In genomic region chr2:106026271-106027190, GRCh38 we compare ENCODE assay signal across 18 cellular contexts.
DNase-seq lines count a peak whose midpoint lies in the region; ATAC-seq and TF ChIP-seq lines count a peak whose summit lies in the region.
"Had no signal": no experiment of that assay in that cellular context is flagged by ENCODE, and none has a peak within 500 bp of the region (broad histone marks: within the 10 kb centered on the region; RNA-seq: fewer than 3 reads in every experiment).

No MANE protein-coding gene starts in this region.

- no peak for DNase-seq in activated naive CD4-positive, alpha-beta T cell treated with anti-CD3 and anti-CD28 coated beads, Interleukin-2, amount 50 U/mL, for 72 hours (ENCODE audit: low spot score in 2 of 2)
- DNase-seq in Caco-2 (peak in 1 of 2 experiments; percentile 30), chondrocyte (ENCODE audit: low spot score) (no peak), osteoblast (ENCODE audit: insufficient read length, low spot score, missing footprints) (peak; percentile 54), NCI-H2171 (lab: John Stamatoyannopoulos, UW) (no peak)
- DNase-seq in stimulated activated CD4-positive, alpha-beta T cell treated with anti-CD3 and anti-CD28 coated beads, Interleukin-15, amount 100 ng/mL, for 24 hours: no peak
- DNase-seq: DMS153, H9, MV-4-11, NCI-H1694 treated with DMSO at 0.1 percent for 48 hours, NCI-H2227 treated with DMSO at 0.1 percent for 48 hours, NCI-H510A treated with DMSO at 0.1 percent for 48 hours, NCI-H82, PC-9 had no signal

- no peak for TF ChIP-seq CTCF in Caco-2 (IDR thresholded peaks at IDR 0.05; ENCODE audit: insufficient read depth in 1 of 2, low read depth in 1 of 2, low read length in 1 of 2, severe bottlenecking in 1 of 2, unreplicated experiment in 1 of 2)
- no peak for TF ChIP-seq CTCF in chondrocyte (IDR thresholded peaks at IDR 0.05)
- no peak for TF ChIP-seq CTCF in osteoblast (IDR thresholded peaks at IDR 0.05; ENCODE audit: extremely low read depth, low read depth, low read length)

- H3K4me2 ChIP-seq in osteoblast (ENCODE audit: insufficient read depth, low read length): no peak overlapping the region
- H3K4me2 ChIP-seq: KMS-11, PC-9 had no signal

- peaks cover 51% of the 10 kb centered on the region for H3K4me1 Mint-ChIP-seq in activated naive CD4-positive, alpha-beta T cell treated with anti-CD3 and anti-CD28 coated beads, Interleukin-2, amount 50 U/mL, for 24 hours
- H3K4me1 Mint-ChIP-seq in Caco-2 (ENCODE audit: low read depth, unreplicated experiment) (peaks cover 31% of the 10 kb centered on the region), chondrocyte (ENCODE audit: low read depth) (peaks cover 49% of the 10 kb centered on the region)
- H3K4me1 Mint-ChIP-seq: B cell had no signal

- intact Hi-C loops in Caco-2 (cut with micrococcal nuclease; ENCODE audit: unreplicated experiment): no loop called here

- no peak overlapping the region for H3K4me3 Mint-ChIP-seq in activated naive CD4-positive, alpha-beta T cell treated with anti-CD3 and anti-CD28 coated beads, Interleukin-2, amount 50 U/mL, for 24 hours
- H3K4me3 Mint-ChIP-seq in Caco-2 (ENCODE audit: unreplicated experiment) (no peak overlapping the region), chondrocyte (ENCODE audit: unreplicated experiment) (no peak overlapping the region)
- H3K4me3 Mint-ChIP-seq: B cell, H9 had no signal

- peak overlapping the region; percentile 18 for H3K27ac Mint-ChIP-seq in activated naive CD4-positive, alpha-beta T cell treated with anti-CD3 and anti-CD28 coated beads, Interleukin-2, amount 50 U/mL, for 24 hours
- H3K27ac Mint-ChIP-seq in activated naive CD4-positive, alpha-beta T cell treated with anti-CD3 and anti-CD28 coated beads, Interleukin-2, amount 50 U/mL, for 72 hours: no peak overlapping the region
- H3K27ac Mint-ChIP-seq in Caco-2 (ENCODE audit: unreplicated experiment) (peak overlapping the region; percentile 63), chondrocyte (ENCODE audit: unreplicated experiment) (peak overlapping the region; percentile 37)
- H3K27ac Mint-ChIP-seq: B cell, H9 had no signal

- no peaks in the 10 kb centered on the region for H3K36me3 Mint-ChIP-seq in activated naive CD4-positive, alpha-beta T cell treated with anti-CD3 and anti-CD28 coated beads, Interleukin-2, amount 50 U/mL, for 24 hours
- no peaks in the 10 kb centered on the region for H3K36me3 Mint-ChIP-seq in activated naive CD4-positive, alpha-beta T cell treated with anti-CD3 and anti-CD28 coated beads, Interleukin-2, amount 50 U/mL, for 72 hours
- H3K36me3 Mint-ChIP-seq in Caco-2 (ENCODE audit: insufficient read depth, unreplicated experiment) (no peaks in the 10 kb centered on the region), chondrocyte (ENCODE audit: low read depth) (peaks cover 2% of the 10 kb centered on the region)

- H3K27me3 ChIP-seq in Caco-2 (replicated peaks; ENCODE audit: control insufficient read depth, insufficient read depth, low read length): no peaks in the 10 kb centered on the region
- peaks cover 8% of the 10 kb centered on the region for H3K27me3 ChIP-seq in osteoblast (ENCODE audit: insufficient read depth, low read length)

- H2AFZ ChIP-seq in osteoblast (ENCODE audit: low read length): no peak overlapping the region
- H2AFZ ChIP-seq: PC-9 had no signal

- no peaks in the 10 kb centered on the region for H3K9me3 Mint-ChIP-seq in activated naive CD4-positive, alpha-beta T cell treated with anti-CD3 and anti-CD28 coated beads, Interleukin-2, amount 50 U/mL, for 24 hours
- H3K9me3 Mint-ChIP-seq in activated naive CD4-positive, alpha-beta T cell treated with anti-CD3 and anti-CD28 coated beads, Interleukin-2, amount 50 U/mL, for 72 hours: no peaks in the 10 kb centered on the region
- H3K9me3 Mint-ChIP-seq in Caco-2 (ENCODE audit: unreplicated experiment) (no peaks in the 10 kb centered on the region), chondrocyte (ENCODE audit: low read depth) (no peaks in the 10 kb centered on the region)
- H3K9me3 Mint-ChIP-seq: H9 had no signal

- CTCF ChIA-PET in Caco-2 (lab: Charles Lee): no interaction called here

- no peak for ATAC-seq in activated naive CD4-positive, alpha-beta T cell treated with anti-CD3 and anti-CD28 coated beads, Interleukin-2, amount 50 U/mL, for 72 hours

- H3K4me3 ChIP-seq in Caco-2 (ENCODE audit: low read depth, low read length): no peak overlapping the region
- no peak overlapping the region for H3K4me3 ChIP-seq in osteoblast (ENCODE audit: insufficient read depth, low read length)
- H3K4me3 ChIP-seq: PC-9 had no signal

- H3K9me3 ChIP-seq in Caco-2 (no peaks in the 10 kb centered on the region), osteoblast (ENCODE audit: low read depth, low read length) (no peaks in the 10 kb centered on the region)

- no TSS peak for BruUV-seq in Caco-2 (replicated peaks; lab: Mats Ljungman, UMichigan)

- POLR2A ChIA-PET in Caco-2 (lab: Charles Lee): no interaction called here

- H3K79me2 ChIP-seq in osteoblast (ENCODE audit: insufficient read depth, low read length): no peaks in the 10 kb centered on the region

- H3K36me3 ChIP-seq in Caco-2 (ENCODE audit: control insufficient read depth, insufficient read depth, low read length) (no peaks in the 10 kb centered on the region), osteoblast (ENCODE audit: insufficient read depth, low read length) (no peaks in the 10 kb centered on the region)

- H3K4me1 ChIP-seq in Caco-2 (peaks cover 49% of the 10 kb centered on the region), osteoblast (ENCODE audit: insufficient read depth, low read length) (peaks cover 12% of the 10 kb centered on the region)

- no peaks in the 10 kb centered on the region for H4K20me1 ChIP-seq in osteoblast (ENCODE audit: insufficient read depth, low read length)

- no peak overlapping the region for H3K27ac ChIP-seq in osteoblast (ENCODE audit: low read depth, low read length)
- H3K27ac ChIP-seq: KMS-11, PC-9, RWPE1 had no signal

- H3K27me3 Mint-ChIP-seq in activated naive CD4-positive, alpha-beta T cell treated with anti-CD3 and anti-CD28 coated beads, Interleukin-2, amount 50 U/mL, for 24 hours: no peaks in the 10 kb centered on the region
- H3K27me3 Mint-ChIP-seq in Caco-2 (ENCODE audit: insufficient read depth, unreplicated experiment): no peaks in the 10 kb centered on the region
- H3K27me3 Mint-ChIP-seq in chondrocyte (ENCODE audit: low read depth): no peaks in the 10 kb centered on the region
- H3K27me3 Mint-ChIP-seq: B cell had no signal

Comparison
In these comparisons a context has a peak if more than half of its experiments do, and no peak if none do; other contexts are left out.
1. H3K27ac Mint-ChIP-seq: peak in activated naive CD4-positive, alpha-beta T cell treated with anti-CD3 and anti-CD28 coated beads, Interleukin-2, amount 50 U/mL, for 24 hours (single experiment), Caco-2 (single experiment) and chondrocyte (single experiment); none in activated naive CD4-positive, alpha-beta T cell treated with anti-CD3 and anti-CD28 coated beads, Interleukin-2, amount 50 U/mL, for 72 hours (0 of 2).